ENCODE assay signal across 30 cellular contexts in the genomic region with DNA sequence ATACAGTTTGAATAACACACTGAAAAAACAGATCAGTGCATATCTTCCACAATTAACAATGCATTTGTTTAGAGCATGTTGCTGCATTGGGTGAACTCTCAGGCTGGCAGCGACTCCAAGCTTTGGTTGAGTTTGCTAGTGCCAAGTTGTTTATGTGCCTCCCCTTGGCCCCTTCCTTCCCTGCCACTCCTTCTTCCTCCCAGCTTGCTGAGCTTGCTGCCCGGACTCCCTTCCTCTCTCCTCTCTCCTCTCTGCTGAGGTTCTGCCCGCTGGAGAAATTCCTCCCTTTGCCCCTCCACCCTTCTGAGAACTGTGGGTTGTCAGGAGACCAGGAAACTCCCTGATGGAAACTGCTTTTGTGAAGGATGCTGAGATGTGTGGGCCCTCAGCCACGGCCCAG.
A peak's percentile ranks its signal among the peaks of the same experiment; 100 is the strongest.
DNase-seq lines count a peak whose midpoint lies in the region; TF ChIP-seq lines count a peak whose summit lies in the region.
"Had no signal": no experiment of that assay in that cellular context is flagged by ENCODE, and none has a peak within 500 bp of the region (broad histone marks: within the 10 kb centered on the region; RNA-seq: fewer than 3 reads in every experiment).

No MANE protein-coding gene starts in this region.

- H3K4me1 ChIP-seq in Loucy (ENCODE audit: insufficient read depth, low read length, poor library complexity, severe bottlenecking), result no peaks in the 10 kb centered on the region
- H3K4me1 ChIP-seq in subcutaneous abdominal adipose tissue (ENCODE audit: control insufficient read depth in 5 of 5, insufficient read depth in 5 of 5, low read length in 5 of 5), result peaks cover 5 to 70% (median 54%) of the 10 kb centered on the region in 5 donors
- no peaks in the 10 kb centered on the region for H3K4me1 ChIP-seq in OCI-LY7 (ENCODE audit: insufficient read depth, low read length, poor library complexity, severe bottlenecking)

- no peaks in the 10 kb centered on the region for H3K9me2 ChIP-seq in Loucy (replicated peaks; ENCODE audit: low read depth, low read length)
- H3K9me2 ChIP-seq in OCI-LY7 (ENCODE audit: insufficient read depth, low read length), result no peaks in the 10 kb centered on the region

- H3K4me1 Mint-ChIP-seq in nephron progenitor cell, result peaks cover 60% of the 10 kb centered on the region
- H3K4me1 Mint-ChIP-seq: central memory CD8-positive, alpha-beta T cell; natural killer cell; stimulated activated effector memory CD8-positive, alpha-beta T cell treated with anti-CD3 and anti-CD28 coated beads, Interleukin-12 subunit alpha, Interleukin-12 subunit beta, amount 100 ng/mL, for 72 hours had no signal

- H3K9ac ChIP-seq in Loucy (ENCODE audit: low read depth, low read length, poor library complexity, severe bottlenecking) (no peak overlapping the region), subcutaneous abdominal adipose tissue (ENCODE audit: low read length in 5 of 5) (peak overlapping the region in 1 of 5 donors; percentile 11)

- peak in 6 of 10 donors; percentile 40 to 74 (median 46) for DNase-seq in dorsolateral prefrontal cortex
- DNase-seq in nephron progenitor cell, result no peak
- DNase-seq in NCI-H526 (lab: John Stamatoyannopoulos, UW), result no peak
- DNase-seq in NCI-H345 (lab: John Stamatoyannopoulos, UW), result no peak
- no peak for DNase-seq in DMS153 treated with DMSO at 0.1 percent for 48 hours (lab: John Stamatoyannopoulos, UW; ENCODE audit: unreplicated experiment)
- no peak for DNase-seq in OCI-LY7 (ENCODE audit: low spot score)
- DNase-seq: ACHN; activated CD4-positive, alpha-beta T cell treated with anti-CD3 and anti-CD28 coated beads for 4 hours; activated naive CD4-positive, alpha-beta T cell treated with anti-CD3 and anti-CD28 coated beads, Interleukin-2, amount 50 U/mL, for 16 hours; activated T-cell treated with anti-CD3 and anti-CD28 coated beads, Interleukin-2, amount 50 U/mL, for 72 hours; Calu3; effector memory CD4-positive, alpha-beta T cell; esophagus squamous epithelium; kidney; natural killer cell; NCI-H1105 treated with DMSO at 0.1 percent for 48 hours; NCI-H510A treated with DMSO at 0.1 percent for 48 hours; small intestine; stimulated activated CD4-positive, alpha-beta T cell treated with anti-CD3 and anti-CD28 coated beads, Interleukin-2, amount 100 ng/mL, for 24 hours; tibial artery had no signal

- H3K79me2 ChIP-seq in Loucy (ENCODE audit: insufficient read depth, low read length) (no peaks in the 10 kb centered on the region), OCI-LY7 (ENCODE audit: insufficient read depth, low read depth, low read length) (no peaks in the 10 kb centered on the region)

- no TSS peak for BruUV-seq in OCI-LY7 (replicated peaks; lab: Mats Ljungman, UMichigan)

- no peaks in the 10 kb centered on the region for H3K9me3 Mint-ChIP-seq in nephron progenitor cell
- H3K9me3 Mint-ChIP-seq: activated T-cell treated with anti-CD3 and anti-CD28 coated beads, Interleukin-2, amount 50 U/mL, for 72 hours; central memory CD8-positive, alpha-beta T cell; mesothelial cell of epicardium; natural killer cell; stimulated activated effector memory CD8-positive, alpha-beta T cell treated with anti-CD3 and anti-CD28 coated beads, Interleukin-12 subunit alpha, Interleukin-12 subunit beta, amount 100 ng/mL, for 72 hours; T-helper 1 cell treated with Interleukin-12 subunit alpha and Interleukin-12 subunit beta and Interleukin-4 antibody, amounts not matched to agents 30 μg/mL and 1 μg/mL, for 36 hours had no signal

- H3K4me3 Mint-ChIP-seq in nephron progenitor cell, result no peak overlapping the region
- H3K4me3 Mint-ChIP-seq: activated T-cell treated with anti-CD3 and anti-CD28 coated beads, Interleukin-2, amount 50 U/mL, for 72 hours; central memory CD8-positive, alpha-beta T cell; mesothelial cell of epicardium; natural killer cell; stimulated activated effector memory CD8-positive, alpha-beta T cell treated with anti-CD3 and anti-CD28 coated beads, Interleukin-12 subunit alpha, Interleukin-12 subunit beta, amount 100 ng/mL, for 72 hours; T-helper 1 cell treated with Interleukin-12 subunit alpha and Interleukin-12 subunit beta and Interleukin-4 antibody, amounts not matched to agents 30 μg/mL and 1 μg/mL, for 36 hours had no signal

- peaks cover 36% of the 10 kb centered on the region for H3K27me3 Mint-ChIP-seq in nephron progenitor cell (ENCODE audit: low read depth, poor library complexity)

- TF ChIP-seq CTCF in Loucy (conservative IDR thresholded peaks at IDR 0.05; ENCODE audit: low read length) (no peak), dorsolateral prefrontal cortex (IDR thresholded peaks at IDR 0.05 in 54 of 56, conservative IDR thresholded peaks at IDR 0.05 in 2 of 56; ENCODE audit: low read depth in 1 of 56, partially characterized antibody in 56 of 56) (peak in 1 of 56 donors; percentile 4), nephron progenitor cell (IDR thresholded peaks at IDR 0.05) (no peak), OCI-LY7 (conservative IDR thresholded peaks at IDR 0.05; ENCODE audit: low read length) (no peak)

- no peaks in the 10 kb centered on the region for H3F3A ChIP-seq in Loucy (ENCODE audit: low read depth)

- no peaks in the 10 kb centered on the region for H3K27me3 ChIP-seq in Loucy (ENCODE audit: insufficient read depth, low read length, poor library complexity, severe bottlenecking)
- H3K27me3 ChIP-seq in dorsolateral prefrontal cortex, result no peaks in the 10 kb centered on the region
- no peaks in the 10 kb centered on the region for H3K27me3 ChIP-seq in subcutaneous abdominal adipose tissue (ENCODE audit: control insufficient read depth in 5 of 5, insufficient read depth in 4 of 5, low read length in 5 of 5)
- H3K27me3 ChIP-seq: ascending aorta, esophagus squamous epithelium, gastroesophageal sphincter, tibial artery had no signal

- intact Hi-C loops in dorsolateral prefrontal cortex (cut with DNase I), result no loop called here
- intact Hi-C loops in OCI-LY7 (cut with micrococcal nuclease; ENCODE audit: unreplicated experiment), result no loop called here

- H3K4me3 ChIP-seq in Loucy (ENCODE audit: low read length, poor library complexity, severe bottlenecking), result no peak overlapping the region
- H3K4me3 ChIP-seq in dorsolateral prefrontal cortex, result peak overlapping the region in 6 of 59 donors; percentile 1 to 62 (median 20)
- no peak overlapping the region for H3K4me3 ChIP-seq in subcutaneous abdominal adipose tissue (ENCODE audit: low read depth in 1 of 5, low read length in 5 of 5)
- no peak overlapping the region for H3K4me3 ChIP-seq in OCI-LY7 (ENCODE audit: low read depth, low read length, poor library complexity, severe bottlenecking)
- H3K4me3 ChIP-seq: ascending aorta, esophagus squamous epithelium, gastroesophageal sphincter, prostate gland, tibial artery had no signal

- POLR2A ChIA-PET in OCI-LY7 (lab: Charles Lee), result no interaction called here

- H3K27ac ChIP-seq in dorsolateral prefrontal cortex (peak overlapping the region; percentile 10 to 100 (median 95)), subcutaneous abdominal adipose tissue (ENCODE audit: low read depth, low read length) (peak overlapping the region; percentile 85), OCI-LY7 (ENCODE audit: low read depth, low read length, poor library complexity, severe bottlenecking) (no peak overlapping the region)
- H3K27ac ChIP-seq: ascending aorta, C4-2B, gastroesophageal sphincter, prostate gland, tibial artery had no signal

- H3K9me3 ChIP-seq in Loucy (ENCODE audit: insufficient read depth, low read depth, low read length) (no peaks in the 10 kb centered on the region), subcutaneous abdominal adipose tissue (ENCODE audit: control insufficient read depth in 5 of 5, low read length in 5 of 5) (no peaks in the 10 kb centered on the region), OCI-LY7 (ENCODE audit: low read length) (no peaks in the 10 kb centered on the region)
- H3K9me3 ChIP-seq: ascending aorta, esophagus squamous epithelium, gastroesophageal sphincter, prostate gland, tibial artery had no signal

- no peaks in the 10 kb centered on the region for H3K36me3 Mint-ChIP-seq in nephron progenitor cell (ENCODE audit: low read depth)
- H3K36me3 Mint-ChIP-seq: mesothelial cell of epicardium; natural killer cell; stimulated activated effector memory CD8-positive, alpha-beta T cell treated with anti-CD3 and anti-CD28 coated beads, Interleukin-12 subunit alpha, Interleukin-12 subunit beta, amount 100 ng/mL, for 72 hours had no signal

- H2AFZ ChIP-seq in Loucy (ENCODE audit: low read length) (peak overlapping the region; percentile 46; the same call in 1 of the 2 replicates), OCI-LY7 (ENCODE audit: low read length) (no peak overlapping the region)

- CTCF ChIA-PET in OCI-LY7 (lab: Charles Lee; ENCODE audit: unreplicated experiment), result no interaction called here

- H4K20me1 ChIP-seq in Loucy (ENCODE audit: insufficient read depth, low read length, poor library complexity, severe bottlenecking), result no peaks in the 10 kb centered on the region
- no peaks in the 10 kb centered on the region for H4K20me1 ChIP-seq in OCI-LY7 (ENCODE audit: insufficient read depth, low read length)

- H3K27ac Mint-ChIP-seq in nephron progenitor cell, result peak overlapping the region; percentile 12
- H3K27ac Mint-ChIP-seq: activated T-cell treated with anti-CD3 and anti-CD28 coated beads, Interleukin-2, amount 50 U/mL, for 72 hours; mesothelial cell of epicardium; natural killer cell; stimulated activated effector memory CD8-positive, alpha-beta T cell treated with anti-CD3 and anti-CD28 coated beads, Interleukin-12 subunit alpha, Interleukin-12 subunit beta, amount 100 ng/mL, for 72 hours; T-helper 1 cell treated with Interleukin-12 subunit alpha and Interleukin-12 subunit beta and Interleukin-4 antibody, amounts not matched to agents 30 μg/mL and 1 μg/mL, for 36 hours had no signal

- H3K4me2 ChIP-seq in Loucy (ENCODE audit: low read depth, low read length, poor library complexity, severe bottlenecking) (no peak overlapping the region), OCI-LY7 (ENCODE audit: low read length) (no peak overlapping the region)

- H3K36me3 ChIP-seq in Loucy (ENCODE audit: insufficient read depth, low read length), result no peaks in the 10 kb centered on the region
- H3K36me3 ChIP-seq in subcutaneous abdominal adipose tissue (ENCODE audit: control insufficient read depth in 5 of 5, insufficient read depth in 5 of 5, low read length in 5 of 5), result no peaks in the 10 kb centered on the region
- no peaks in the 10 kb centered on the region for H3K36me3 ChIP-seq in OCI-LY7 (ENCODE audit: insufficient read depth, low read length)
- H3K36me3 ChIP-seq: ascending aorta, esophagus squamous epithelium, gastroesophageal sphincter, prostate gland, tibial artery had no signal

Comparison
In these comparisons a context has a peak if more than half of its experiments do, and no peak if none do; other contexts are left out.
1. DNase-seq: peak in dorsolateral prefrontal cortex (6 of 10); none in nephron progenitor cell (single experiment), NCI-H526 (0 of 2), NCI-H345 (single experiment), DMS153 treated with DMSO at 0.1 percent for 48 hours (single experiment) and OCI-LY7 (single experiment).